ENCODE assay signal across 20 cellular contexts in the genomic region with DNA sequence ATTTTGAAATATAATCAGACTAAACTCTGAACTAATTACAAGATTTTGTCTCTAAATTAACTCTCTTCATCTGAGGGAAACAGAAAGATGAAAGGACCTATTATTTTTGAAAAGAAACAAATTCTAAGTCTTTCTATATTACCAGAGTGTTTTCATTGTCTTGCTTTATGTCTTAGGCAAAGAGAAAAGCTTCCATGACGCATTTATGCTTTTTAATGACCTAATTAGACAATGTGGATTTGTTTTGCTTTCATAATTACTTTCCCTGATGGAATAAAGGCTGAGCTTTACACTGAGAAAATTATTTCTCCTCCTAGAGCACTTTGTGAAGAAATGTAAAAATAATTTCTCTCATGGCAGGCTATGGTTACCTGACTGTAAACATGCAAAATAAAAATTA.
A peak's percentile ranks its signal among the peaks of the same experiment; 100 is the strongest.
DNase-seq lines count a peak whose midpoint lies in the region; ATAC-seq, FAIRE-seq and TF ChIP-seq lines count a peak whose summit lies in the region.
"Had no signal": no experiment of that assay in that cellular context is flagged by ENCODE, and none has a peak within 500 bp of the region (broad histone marks: within the 10 kb centered on the region; RNA-seq: fewer than 3 reads in every experiment).

No MANE protein-coding gene starts in this region.

- no peak overlapping the region for H3K4me3 ChIP-seq in left ventricle myocardium inferior
- H3K4me3 ChIP-seq: BLaER1 treated with 17β-estradiol and CSF1 and Interleukin-3, amounts not matched to agents 10 nM and 100 nM had no signal

- no peaks in the 10 kb centered on the region for H3K9me3 ChIP-seq in left ventricle myocardium inferior (replicated peaks)

- H3K36me3 Mint-ChIP-seq in activated CD4-positive, alpha-beta T cell treated with anti-CD3 and anti-CD28 coated beads for 36 hours (ENCODE audit: low read depth) = no peaks in the 10 kb centered on the region
- H3K36me3 Mint-ChIP-seq: CD8-positive, alpha-beta T cell had no signal

- no peaks in the 10 kb centered on the region for H3K36me3 ChIP-seq in left ventricle myocardium inferior
- H3K36me3 ChIP-seq: BLaER1 treated with 17β-estradiol and CSF1 and Interleukin-3, amounts not matched to agents 10 nM and 100 nM had no signal

- no peaks in the 10 kb centered on the region for H3K27me3 ChIP-seq in left ventricle myocardium inferior (ENCODE audit: low read depth)
- H3K27me3 ChIP-seq: BLaER1 treated with 17β-estradiol and CSF1 and Interleukin-3, amounts not matched to agents 10 nM and 100 nM had no signal

- H3K4me1 ChIP-seq in left ventricle myocardium inferior = peaks cover 69% of the 10 kb centered on the region

- peak; percentile 97 for FAIRE-seq in islet of Langerhans (lab: Jason Lieb, UNC)
- FAIRE-seq: A204.1, D721Med had no signal

- H3K27ac ChIP-seq in left ventricle myocardium inferior (replicated peaks) = peak overlapping the region; percentile 54
- H3K27ac ChIP-seq: BLaER1 treated with 17β-estradiol and CSF1 and Interleukin-3, amounts not matched to agents 10 nM and 100 nM had no signal

- H3K4me3 Mint-ChIP-seq in activated CD4-positive, alpha-beta T cell treated with anti-CD3 and anti-CD28 coated beads for 36 hours = no peak overlapping the region
- H3K4me3 Mint-ChIP-seq: CD8-positive, alpha-beta T cell; H9 had no signal

- no peaks in the 10 kb centered on the region for H3K27me3 Mint-ChIP-seq in activated CD4-positive, alpha-beta T cell treated with anti-CD3 and anti-CD28 coated beads for 36 hours

- DNase-seq in left ventricle myocardium inferior (no peak), left cardiac atrium (no peak), dermis blood vessel endothelial cell (peak; percentile 25)
- no peak for DNase-seq in activated CD4-positive, alpha-beta T cell treated with anti-CD3 and anti-CD28 coated beads for 36 hours
- DNase-seq: CD8-positive, alpha-beta T cell; DMS79; H9; KG1; NCI-H1436 treated with DMSO at 0.1 percent for 48 hours; NCI-H2081; NCI-H748 treated with DMSO at 0.1 percent for 48 hours; NK-92 treated with Interleukin-12 subunit alpha and Interleukin-12 subunit beta, amount 100 ng/mL, for 24 hours; OCI-M1; SHP77 treated with DMSO at 0.1 percent for 48 hours had no signal

- intact Hi-C loops in left ventricle myocardium inferior (cut with micrococcal nuclease) = no loop called here
- intact Hi-C loops in left cardiac atrium (cut with DNase I) = no loop called here
- intact Hi-C loops in activated CD4-positive, alpha-beta T cell treated with anti-CD3 and anti-CD28 coated beads for 36 hours (cut with DNase I, micrococcal nuclease) = no loop called here

- no peaks in the 10 kb centered on the region for H3K4me1 Mint-ChIP-seq in activated CD4-positive, alpha-beta T cell treated with anti-CD3 and anti-CD28 coated beads for 36 hours
- H3K4me1 Mint-ChIP-seq: H9 had no signal

- TF ChIP-seq CTCF in left ventricle myocardium inferior (IDR thresholded peaks at IDR 0.05; ENCODE audit: borderline replicate concordance) = no peak

- no peak overlapping the region for H3K27ac Mint-ChIP-seq in activated CD4-positive, alpha-beta T cell treated with anti-CD3 and anti-CD28 coated beads for 36 hours
- H3K27ac Mint-ChIP-seq: CD8-positive, alpha-beta T cell; H9 had no signal

- ATAC-seq in left cardiac atrium (no peak), GM19328 (IDR thresholded peaks at IDR 0.05; ENCODE audit: unreplicated experiment) (no peak), GM21526 (IDR thresholded peaks at IDR 0.05; ENCODE audit: low FRiP score, unreplicated experiment) (no peak)
- no peak for ATAC-seq in activated CD4-positive, alpha-beta T cell treated with anti-CD3 and anti-CD28 coated beads for 36 hours
- ATAC-seq: CD8-positive, alpha-beta T cell had no signal

- no peaks in the 10 kb centered on the region for H3K9me3 Mint-ChIP-seq in activated CD4-positive, alpha-beta T cell treated with anti-CD3 and anti-CD28 coated beads for 36 hours (ENCODE audit: low read depth)
- H3K9me3 Mint-ChIP-seq: CD8-positive, alpha-beta T cell had no signal

- POLR2A ChIA-PET in activated CD4-positive, alpha-beta T cell treated with anti-CD3 and anti-CD28 coated beads for 36 hours (lab: Charles Lee) = no interaction called here

- CTCF ChIA-PET in activated CD4-positive, alpha-beta T cell treated with anti-CD3 and anti-CD28 coated beads for 36 hours (lab: Charles Lee) = no interaction called here
